In genomic region chr4:98284640-98285046, GRCh38 we compare ENCODE assay signal across 11 cellular contexts. TPM values are rescaled to one million over a fixed set of nuclear protein-coding genes. Genes with fewer than 3 reads are reported as not detected.
A peak's percentile ranks its signal among the peaks of the same experiment; 100 is the strongest.
DNase-seq lines count a peak whose midpoint lies in the region; ATAC-seq, FAIRE-seq and TF ChIP-seq lines count a peak whose summit lies in the region.
"Had no signal": no experiment of that assay in that cellular context is flagged by ENCODE, and none has a peak within 500 bp of the region (broad histone marks: within the 10 kb centered on the region; RNA-seq: fewer than 3 reads in every experiment).

No MANE protein-coding gene starts in this region.

- 90% methylated on average over 3 of the region's 3 CpGs for WGBS in HepG2 (ENCODE audit: low lambda C conversion rate)
- 100% methylated on average over 3 of the region's 3 CpGs for WGBS in right lobe of liver (ENCODE audit: insufficient coverage, low coverage, low lambda C conversion rate, missing lambda C conversion rate)

- POLR2A ChIA-PET in HepG2 (lab: Yijun Ruan, JAX) (interaction anchor here (2.4 kb wide), 1 partner anchor 24 kb away, joined by 27 read pairs; the partner anchor contains the start of gene RAP1GDS1), PC-3 (lab: Charles Lee; ENCODE audit: unreplicated experiment) (no interaction called here)

- H2AFZ ChIP-seq in HepG2 (ENCODE audit: low read length) = no peak overlapping the region
- H2AFZ ChIP-seq in PC-3 (ENCODE audit: low read length) = no peak overlapping the region

- H4K20me1 ChIP-seq in HepG2 (ENCODE audit: insufficient read depth, low read length) (no peaks in the 10 kb centered on the region), PC-3 (ENCODE audit: low read length) (no peaks in the 10 kb centered on the region)

- H3K9me2 ChIP-seq in PC-3 (replicated peaks; ENCODE audit: low read length) = no peaks in the 10 kb centered on the region

- H3K4me1 ChIP-seq in HepG2 (ENCODE audit: insufficient read depth, low read length) (peaks cover 27% of the 10 kb centered on the region), right lobe of liver (no peaks in the 10 kb centered on the region), PC-3 (ENCODE audit: insufficient read depth, low read length) (peaks cover 12% of the 10 kb centered on the region), colonic mucosa (no peaks in the 10 kb centered on the region)

- no peak for FAIRE-seq in HepG2 (lab: Jason Lieb, UNC)

- TF ChIP-seq POLR2A in HepG2 (IDR thresholded peaks at IDR 0.05; ENCODE audit: insufficient read depth in 1 of 2, low read depth in 2 of 2, low read length in 2 of 2) = no peak
- TF ChIP-seq POLR2A in right lobe of liver (IDR thresholded peaks at IDR 0.05) = no peak

- H3K9ac ChIP-seq in HepG2 (ENCODE audit: insufficient read depth, low read depth, low read length) (no peak overlapping the region), PC-3 (ENCODE audit: low read length) (no peak overlapping the region), colonic mucosa (ENCODE audit: low read depth in 2 of 2, low read length in 2 of 2) (no peak overlapping the region)

- H3K36me3 Mint-ChIP-seq in stimulated activated effector memory CD8-positive, alpha-beta T cell treated with anti-CD3 and anti-CD28 coated beads, Interleukin-12 subunit alpha, Interleukin-12 subunit beta, amount 100 ng/mL, for 72 hours = no peaks in the 10 kb centered on the region
- H3K36me3 Mint-ChIP-seq in HFFc6 (ENCODE audit: low read depth) = peaks cover 9% of the 10 kb centered on the region; the same call in 1 of the 2 replicates

- H3K27ac ChIP-seq in HepG2 (ENCODE audit: extremely low read length, insufficient read depth, low read length) (peak overlapping the region; percentile 17), right lobe of liver (no peak overlapping the region), PC-3 (ENCODE audit: low read length) (no peak overlapping the region), colonic mucosa (no peak overlapping the region)

- in situ Hi-C loops in HepG2 (cut with HindIII; ENCODE audit: extremely low pct_ligation_motif_present, low pct_unique_long_range_greater_than_20kb) = no loop called here

- H3K36me3 ChIP-seq in HepG2 (replicated peaks in 1 of 2; ENCODE audit: control insufficient read depth in 1 of 2, insufficient read depth in 2 of 2, low read length in 2 of 2) (no peaks in the 10 kb centered on the region), right lobe of liver (no peaks in the 10 kb centered on the region), PC-3 (ENCODE audit: low read depth, low read length) (no peaks in the 10 kb centered on the region), colonic mucosa (no peaks in the 10 kb centered on the region)

- no TSS peak for BruUV-seq in HepG2 (replicated peaks; lab: Mats Ljungman, UMichigan)
- no TSS peak for BruUV-seq in PC-3 (replicated peaks; lab: Mats Ljungman, UMichigan)

- no peak for TF ChIP-seq RAD21 in HepG2 (CRISPR knock-in tag; IDR thresholded peaks at IDR 0.05)

- H3K79me2 ChIP-seq in HepG2 (ENCODE audit: insufficient read depth, low read length) = peaks cover 16% of the 10 kb centered on the region
- peaks cover 54% of the 10 kb centered on the region for H3K79me2 ChIP-seq in PC-3 (ENCODE audit: low read length)

- intact Hi-C loops in HepG2 (cut with micrococcal nuclease; ENCODE audit: unreplicated experiment) (no loop called here), right lobe of liver (cut with DNase I) (no loop called here), PC-3 (cut with micrococcal nuclease) (no loop called here), colonic mucosa (cut with DNase I) (no loop called here)

- H3K4me3 ChIP-seq in HepG2 (replicated peaks in 1 of 3; ENCODE audit: insufficient read depth in 1 of 3, low read depth in 2 of 3, low read length in 3 of 3) (no peak overlapping the region), right lobe of liver (no peak overlapping the region), PC-3 (ENCODE audit: low read length) (no peak overlapping the region), fibroblast of mammary gland (ENCODE audit: control insufficient read depth, low read depth, low read length) (no peak overlapping the region), colonic mucosa (no peak overlapping the region)

- no peak overlapping the region for H3K27ac Mint-ChIP-seq in stimulated activated effector memory CD8-positive, alpha-beta T cell treated with anti-CD3 and anti-CD28 coated beads, Interleukin-12 subunit alpha, Interleukin-12 subunit beta, amount 100 ng/mL, for 72 hours
- no peak overlapping the region for H3K27ac Mint-ChIP-seq in HFFc6
- H3K27ac Mint-ChIP-seq: naive thymus-derived CD8-positive, alpha-beta T cell; stimulated activated memory B cell treated with anti-CD40 and anti-IgM and Interleukin-4, amounts not matched to agents 10 μg/mL and 1 μg/mL and 100 μg/mL, for 72 hours had no signal

- no peak for TF ChIP-seq EP300 in HepG2 (IDR thresholded peaks at IDR 0.05; ENCODE audit: low read depth in 2 of 2, low read length in 2 of 2)
- TF ChIP-seq EP300 in HepG2 (CRISPR knock-in tag; IDR thresholded peaks at IDR 0.05; ENCODE audit: borderline replicate concordance) = no peak

- CTCF ChIA-PET in HepG2 (lab: Yijun Ruan, JAX; ENCODE audit: low intra/inter-chr PET ratio, low total read pairs) = no interaction called here
- CTCF ChIA-PET in PC-3 (lab: Charles Lee) = no interaction called here

- DNase-seq in HepG2 (ENCODE audit: low spot score) (no peak), right lobe of liver (no peak), PC-3 (peak; percentile 57), fibroblast of mammary gland (ENCODE audit: low read depth) (peak; percentile 32), NCI-H2227 treated with DMSO at 0.1 percent for 48 hours (lab: John Stamatoyannopoulos, UW) (no peak), HFFc6 (no peak), colonic mucosa (no peak)
- no peak for DNase-seq in stimulated activated effector memory CD8-positive, alpha-beta T cell treated with anti-CD3 and anti-CD28 coated beads, Interleukin-12 subunit alpha, Interleukin-12 subunit beta, amount 100 ng/mL, for 72 hours (ENCODE audit: low spot score in 2 of 2)
- DNase-seq: naive thymus-derived CD8-positive, alpha-beta T cell; SHP77 treated with DMSO at 0.1 percent for 48 hours had no signal

- H3K4me2 ChIP-seq in HepG2 (ENCODE audit: low read depth, low read length) = no peak overlapping the region
- no peak overlapping the region for H3K4me2 ChIP-seq in PC-3 (ENCODE audit: low read length)

- no peak overlapping the region for H3K4me3 Mint-ChIP-seq in stimulated activated effector memory CD8-positive, alpha-beta T cell treated with anti-CD3 and anti-CD28 coated beads, Interleukin-12 subunit alpha, Interleukin-12 subunit beta, amount 100 ng/mL, for 72 hours
- H3K4me3 Mint-ChIP-seq in HFFc6 = no peak overlapping the region
- H3K4me3 Mint-ChIP-seq: naive thymus-derived CD8-positive, alpha-beta T cell; stimulated activated memory B cell treated with anti-CD40 and anti-IgM and Interleukin-4, amounts not matched to agents 10 μg/mL and 1 μg/mL and 100 μg/mL, for 72 hours had no signal

- ATAC-seq in HepG2 (no peak), right lobe of liver (no peak), PC-3 (peak; percentile 20; the same call in 1 of the 2 replicates)
- peak; percentile 76 for ATAC-seq in stimulated activated effector memory CD8-positive, alpha-beta T cell treated with anti-CD3 and anti-CD28 coated beads, Interleukin-12 subunit alpha, Interleukin-12 subunit beta, amount 100 ng/mL, for 72 hours
- ATAC-seq: naive thymus-derived CD8-positive, alpha-beta T cell; stimulated activated memory B cell treated with anti-CD40 and anti-IgM and Interleukin-4, amounts not matched to agents 10 μg/mL and 1 μg/mL and 100 μg/mL, for 72 hours had no signal

- no peaks in the 10 kb centered on the region for H3K27me3 Mint-ChIP-seq in HFFc6 (ENCODE audit: insufficient read depth)
- H3K27me3 Mint-ChIP-seq: naive thymus-derived CD8-positive, alpha-beta T cell; stimulated activated memory B cell treated with anti-CD40 and anti-IgM and Interleukin-4, amounts not matched to agents 10 μg/mL and 1 μg/mL and 100 μg/mL, for 72 hours had no signal

- H3K9me3 ChIP-seq in HepG2 (ENCODE audit: low read length) (no peaks in the 10 kb centered on the region), right lobe of liver (no peaks in the 10 kb centered on the region), PC-3 (ENCODE audit: low read length) (no peaks in the 10 kb centered on the region), colonic mucosa (no peaks in the 10 kb centered on the region)

- no peaks in the 10 kb centered on the region for H3K27me3 ChIP-seq in HepG2 (ENCODE audit: control insufficient read depth in 1 of 2, insufficient read depth in 2 of 2, low read length in 2 of 2)
- H3K27me3 ChIP-seq in right lobe of liver = no peaks in the 10 kb centered on the region
- H3K27me3 ChIP-seq in PC-3 (ENCODE audit: low read length) = no peaks in the 10 kb centered on the region
- no peaks in the 10 kb centered on the region for H3K27me3 ChIP-seq in colonic mucosa

- TF ChIP-seq CTCF in HepG2 (CRISPR knock-in tag; IDR thresholded peaks at IDR 0.05) = no peak
- no peak for TF ChIP-seq CTCF in right lobe of liver (IDR thresholded peaks at IDR 0.05)
- TF ChIP-seq CTCF in PC-3 (conservative IDR thresholded peaks at IDR 0.05; ENCODE audit: low read depth, low read length) = no peak
- TF ChIP-seq CTCF in fibroblast of mammary gland (conservative IDR thresholded peaks at IDR 0.05; ENCODE audit: control insufficient read depth, insufficient read depth, low read depth, low read length) = no peak
- no peak for TF ChIP-seq CTCF in HFFc6 (IDR thresholded peaks at IDR 0.05)
- no peak for TF ChIP-seq CTCF in colonic mucosa (IDR thresholded peaks at IDR 0.05)

- no peaks in the 10 kb centered on the region for H3F3A ChIP-seq in PC-3 (ENCODE audit: low read length, unreplicated experiment)

- peaks cover 42% of the 10 kb centered on the region for H3K4me1 Mint-ChIP-seq in stimulated activated effector memory CD8-positive, alpha-beta T cell treated with anti-CD3 and anti-CD28 coated beads, Interleukin-12 subunit alpha, Interleukin-12 subunit beta, amount 100 ng/mL, for 72 hours
- H3K4me1 Mint-ChIP-seq in HFFc6 (ENCODE audit: low read depth) = peaks cover 36% of the 10 kb centered on the region

- peaks cover 3% of the 10 kb centered on the region for H3K9me3 Mint-ChIP-seq in stimulated activated effector memory CD8-positive, alpha-beta T cell treated with anti-CD3 and anti-CD28 coated beads, Interleukin-12 subunit alpha, Interleukin-12 subunit beta, amount 100 ng/mL, for 72 hours
- H3K9me3 Mint-ChIP-seq in HFFc6 = peaks cover 10% of the 10 kb centered on the region; the same call in 1 of the 2 replicates

RNA-seq across cellular contexts. Expression of gene RAP1GDS1, which starts 23.5 kb away (rescaled TPM):
- total RNA-seq in HepG2 (2016; rRNA removed; fragmentation: Illumina TruSeq; extraction: Trizol) = 42.5 and 48.2 TPM in 2 replicates
- 14.8 and 15.4 TPM in 2 replicates for total RNA-seq in HepG2 (2016; cell fraction: cytosol; rRNA removed; fragmentation: Illumina TruSeq; extraction: Trizol; ENCODE audit: low read depth)
- total RNA-seq in HepG2 (2016; cell fraction: insoluble cytoplasmic fraction; rRNA removed; fragmentation: Illumina TruSeq; extraction: Trizol) = 38.1 and 49.7 TPM in 2 replicates
- 33.5 and 37.6 TPM in 2 replicates for total RNA-seq in HepG2 (2016; cell fraction: membrane; rRNA removed; fragmentation: Illumina TruSeq; extraction: Trizol)
- 38.3 and 42.0 TPM in 2 replicates for total RNA-seq in HepG2 (2016; cell fraction: nucleus; rRNA removed; fragmentation: Illumina TruSeq; extraction: Trizol)
- polyA plus RNA-seq in HepG2 (2011; rRNA removed) = 12.8 and 19.3 TPM in 2 replicates
- polyA plus RNA-seq in HepG2 (2011; cell fraction: cytosol; rRNA removed) = 8.7 and 10.9 TPM in 2 replicates
- polyA plus RNA-seq in HepG2 (2011; cell fraction: nucleus; rRNA removed) = 8.9 and 10.3 TPM in 2 replicates
- 18.1 and 19.5 TPM in 2 replicates for polyA plus RNA-seq in HepG2 (2012)
- polyA plus RNA-seq in HepG2 (2016; cell fraction: cytosol; fragmentation: Illumina TruSeq; extraction: Trizol; ENCODE audit: low read depth) = 13.2 and 14.3 TPM in 2 replicates
- polyA plus RNA-seq in HepG2 (2016; cell fraction: insoluble cytoplasmic fraction; fragmentation: Illumina TruSeq; extraction: Trizol; ENCODE audit: low read depth) = 36.9 and 37.3 TPM in 2 replicates
- polyA plus RNA-seq in HepG2 (2016; cell fraction: membrane; fragmentation: Illumina TruSeq; extraction: Trizol; ENCODE audit: low read depth) = 19.4 and 19.5 TPM in 2 replicates
- polyA plus RNA-seq in HepG2 (2016; cell fraction: nucleus; fragmentation: Illumina TruSeq; extraction: Trizol; ENCODE audit: insufficient read depth, low read depth) = 17.3 and 18.6 TPM in 2 replicates
- polyA minus RNA-seq in HepG2 (2011; rRNA and poly(A)+ RNA removed; ENCODE audit: low replicate concordance) = 14.3 and 26.8 TPM in 2 replicates
- polyA minus RNA-seq in HepG2 (2011; cell fraction: cytosol; rRNA and poly(A)+ RNA removed) = 23.0 and 23.5 TPM in 2 replicates
- polyA minus RNA-seq in HepG2 (2011; cell fraction: nucleus; rRNA and poly(A)+ RNA removed) = 54.2 and 60.7 TPM in 2 replicates
- 10 to 100 TPM; 17.4 to 29.8 (median 20.9) TPM for total RNA-seq in right lobe of liver
- 19.0 and 31.1 TPM in 2 replicates for total RNA-seq in PC-3 (2014; rRNA removed)
- 10 to 100 TPM; 66.8 to 78.7 (median 73.0) TPM for total RNA-seq in HFFc6 (2021; fragmentation: NEBNext Ultra II Directional; extraction: Animal tissue kit (Norgen Biotek cat#: 25700))
- 10 to 100 TPM; 38.4 to 42.3 TPM for total RNA-seq in colonic mucosa

Comparison
In these comparisons a context has a peak if more than half of its experiments do, and no peak if none do; other contexts are left out.
1. ATAC-seq: peak in PC-3 (single experiment) and stimulated activated effector memory CD8-positive, alpha-beta T cell treated with anti-CD3 and anti-CD28 coated beads, Interleukin-12 subunit alpha, Interleukin-12 subunit beta, amount 100 ng/mL, for 72 hours (single experiment); none in HepG2 (single experiment) and right lobe of liver (0 of 4).
2. DNase-seq: peak in PC-3 (single experiment) and fibroblast of mammary gland (single experiment); none in HepG2 (single experiment), right lobe of liver (0 of 3), stimulated activated effector memory CD8-positive, alpha-beta T cell treated with anti-CD3 and anti-CD28 coated beads, Interleukin-12 subunit alpha, Interleukin-12 subunit beta, amount 100 ng/mL, for 72 hours (0 of 2), NCI-H2227 treated with DMSO at 0.1 percent for 48 hours (single experiment), HFFc6 (single experiment) and colonic mucosa (single experiment).